In the genomic region with DNA sequence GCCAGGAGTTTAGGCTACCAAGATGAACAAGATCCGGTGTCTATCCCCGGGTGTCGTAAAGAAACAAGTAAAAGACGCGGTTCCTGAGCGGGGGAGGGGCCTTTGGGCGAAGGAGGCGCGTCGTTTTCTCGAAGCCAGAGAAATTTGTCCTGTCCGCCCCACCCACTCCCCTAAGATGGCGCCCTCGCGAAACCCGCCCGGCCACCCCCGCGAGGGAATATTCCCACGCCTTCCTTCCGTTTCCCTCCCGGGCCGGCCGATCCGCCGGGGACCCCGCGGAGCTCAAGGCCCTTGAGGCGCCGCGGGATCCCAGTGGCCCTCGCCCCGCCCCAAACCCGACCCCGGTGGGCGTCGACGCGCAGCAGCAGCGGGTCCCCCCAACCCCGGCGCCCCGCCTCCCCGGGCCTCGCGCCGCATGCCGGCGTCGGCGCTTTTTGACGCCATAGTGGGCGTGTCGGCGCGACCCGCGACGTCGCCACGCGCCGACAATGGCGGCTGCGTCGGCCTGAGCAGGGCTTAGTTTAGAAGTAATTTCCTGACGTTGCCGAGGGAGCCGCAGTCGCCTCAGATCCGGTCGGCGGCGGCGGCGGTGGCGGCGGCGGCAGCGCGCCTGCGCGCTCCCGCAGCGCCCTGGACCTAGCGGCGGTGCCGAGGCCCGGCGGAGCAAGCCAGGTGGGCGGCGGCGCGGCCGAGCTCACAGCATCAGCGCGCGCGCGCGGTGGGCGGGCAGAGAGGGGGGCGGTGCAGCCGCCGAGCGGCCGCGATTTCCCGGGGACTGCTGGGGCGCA, we compare ENCODE assay signal across 1 cellular context.
TF ChIP-seq lines count a peak whose summit lies in the region.

No MANE protein-coding gene starts in this region.

TF ChIP-seq in K562, 482 proteins besides CTCF, POLR2A, EP300 and RAD21 (continued from another document and continues in another):
- TF ChIP-seq AFF1 (IDR thresholded peaks at IDR 0.05; ENCODE audit: low read depth in 1 of 2, partially characterized antibody in 2 of 2) (no peak), NFRKB (IDR thresholded peaks at IDR 0.05; ENCODE audit: low read depth) (0 out of 2 replicates have a peak, but pooled peaks have one; percentile 27), TAF7 (tag; IDR thresholded peaks at IDR 0.05) (peak; percentile 50), BHLHE40 (IDR thresholded peaks at IDR 0.05; ENCODE audit: low read length) (no peak), ETS1 (conservative IDR thresholded peaks at IDR 0.05; ENCODE audit: control insufficient read depth, low read depth, low read length) (no peak), NKRF (IDR thresholded peaks at IDR 0.05; ENCODE audit: borderline replicate concordance) (no peak), MYBL2 (IDR thresholded peaks at IDR 0.05; ENCODE audit: low read depth) (no peak), MYBL2 (CRISPR knock-in tag; IDR thresholded peaks at IDR 0.05; ENCODE audit: borderline replicate concordance) (no peak), NCOA6 (IDR thresholded peaks at IDR 0.05) (0 out of 2 replicates have a peak, but pooled peaks have one; percentile 31), RB1 (IDR thresholded peaks at IDR 0.05; ENCODE audit: low read depth) (peak; percentile 9; the same call in 1 of the 2 replicates), KAT2B (IDR thresholded peaks at IDR 0.05; ENCODE audit: low read depth, low read length) (no peak), GATAD2B (IDR thresholded peaks at IDR 0.05; ENCODE audit: borderline replicate concordance) (peak; percentile 87; the same call in 1 of the 2 replicates), CBX1 (IDR thresholded peaks at IDR 0.05; ENCODE audit: low read depth) (0 out of 2 replicates have a peak, but pooled peaks have one; percentile 20), PML (IDR thresholded peaks at IDR 0.05; ENCODE audit: low read length) (peak; percentile 57; the same call in 1 of the 2 replicates), MTA1 (IDR thresholded peaks at IDR 0.05; ENCODE audit: borderline replicate concordance) (peak; percentile 76; the same call in 1 of the 2 replicates), HES1 (IDR thresholded peaks at IDR 0.05; ENCODE audit: low read depth) (no peak), IRF9 (tag; IDR thresholded peaks at IDR 0.05) (no peak), ZC3H11A (IDR thresholded peaks at IDR 0.05; ENCODE audit: low read depth, low read length) (no peak), SPI1 (IDR thresholded peaks at IDR 0.05; ENCODE audit: borderline replicate concordance, low read depth, low read length) (no peak), ARID1B (IDR thresholded peaks at IDR 0.05) (no peak), RBM15 (IDR thresholded peaks at IDR 0.05; ENCODE audit: insufficient read depth, low read length) (no peak), ZNF174 (CRISPR knock-in tag; IDR thresholded peaks at IDR 0.05) (no peak), MYC (IDR thresholded peaks at IDR 0.05; ENCODE audit: low read depth, low read length) (peak; percentile 95), MYC (CRISPR knock-in tag; IDR thresholded peaks at IDR 0.05; ENCODE audit: borderline replicate concordance, low read depth) (no peak), PHTF2 (CRISPR knock-in tag; IDR thresholded peaks at IDR 0.05) (no peak), POLR2AphosphoS5 (IDR thresholded peaks at IDR 0.05; ENCODE audit: control insufficient read depth, insufficient read depth, low read depth, low read length) (peak; percentile 64; the same call in 1 of the 2 replicates), ZFX (CRISPR knock-in tag; IDR thresholded peaks at IDR 0.05) (peak; percentile 74), CREM (IDR thresholded peaks at IDR 0.05; ENCODE audit: low read depth) (peak; percentile 95), KDM5B (IDR thresholded peaks at IDR 0.05; ENCODE audit: insufficient replicate concordance, low read depth, low read length) (peak; percentile 34), POLR2AphosphoS2 (IDR thresholded peaks at IDR 0.05; ENCODE audit: low read length) (no peak), MAZ (CRISPR knock-in tag; conservative IDR thresholded peaks at IDR 0.05 in 1 of 2, IDR thresholded peaks at IDR 0.05 in 1 of 2) (peak; percentile 34 to 45; a peak in 1 of 4 replicates), SMAD1 (IDR thresholded peaks at IDR 0.05; ENCODE audit: low read depth, low read length, partially characterized antibody) (peak; percentile 21), DACH1 (IDR thresholded peaks at IDR 0.05; ENCODE audit: partially characterized antibody) (no peak), MCM3 (IDR thresholded peaks at IDR 0.05) (no peak), NRF1 (conservative IDR thresholded peaks at IDR 0.05 in 1 of 2, IDR thresholded peaks at IDR 0.05 in 1 of 2) (peak in 1 of 2 experiments; percentile 60; a peak in 3 of 4 replicates), ZKSCAN1 (IDR thresholded peaks at IDR 0.05; ENCODE audit: low read depth, low read length) (no peak), CGGBP1 (CRISPR knock-in tag; IDR thresholded peaks at IDR 0.05) (no peak), ZNF699 (CRISPR knock-in tag; IDR thresholded peaks at IDR 0.05; ENCODE audit: insufficient replicate concordance) (no peak), SIN3B (IDR thresholded peaks at IDR 0.05; ENCODE audit: low read depth) (peak; percentile 96), ZNF507 (tag; conservative IDR thresholded peaks at IDR 0.05) (no peak), NR2C2 (CRISPR knock-in tag; IDR thresholded peaks at IDR 0.05) (no peak), NR2C2 (tag; IDR thresholded peaks at IDR 0.05) (peak; percentile 76; the same call in 1 of the 2 replicates), MAX (CRISPR knock-in tag; IDR thresholded peaks at IDR 0.05) (peak; percentile 46; the same call in 1 of the 2 replicates), YY1 (IDR thresholded peaks at IDR 0.05; ENCODE audit: borderline replicate concordance in 1 of 3, control insufficient read depth in 1 of 3, extremely low read depth in 1 of 3, insufficient read depth in 3 of 3, insufficient read length in 1 of 3, insufficient replicate concordance in 2 of 3, low read depth in 1 of 3, low read length in 2 of 3) (peak; percentile 39 to 87 (median 85)), POU5F1 (IDR thresholded peaks at IDR 0.05; ENCODE audit: borderline replicate concordance, low read depth, low read length, partially characterized antibody) (no peak)
- TF ChIP-seq, protein P1, sequence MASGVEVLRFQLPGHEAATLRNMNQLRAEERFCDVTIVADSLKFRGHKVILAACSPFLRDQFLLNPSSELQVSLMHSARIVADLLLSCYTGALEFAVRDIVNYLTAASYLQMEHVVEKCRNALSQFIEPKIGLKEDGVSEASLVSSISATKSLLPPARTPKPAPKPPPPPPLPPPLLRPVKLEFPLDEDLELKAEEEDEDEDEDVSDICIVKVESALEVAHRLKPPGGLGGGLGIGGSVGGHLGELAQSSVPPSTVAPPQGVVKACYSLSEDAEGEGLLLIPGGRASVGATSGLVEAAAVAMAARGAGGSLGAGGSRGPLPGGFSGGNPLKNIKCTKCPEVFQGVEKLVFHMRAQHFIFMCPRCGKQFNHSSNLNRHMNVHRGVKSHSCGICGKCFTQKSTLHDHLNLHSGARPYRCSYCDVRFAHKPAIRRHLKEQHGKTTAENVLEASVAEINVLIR (CRISPR knock-in tag; IDR thresholded peaks at IDR 0.05) = peak; percentile 80
- TF ChIP-seq, protein P2, sequence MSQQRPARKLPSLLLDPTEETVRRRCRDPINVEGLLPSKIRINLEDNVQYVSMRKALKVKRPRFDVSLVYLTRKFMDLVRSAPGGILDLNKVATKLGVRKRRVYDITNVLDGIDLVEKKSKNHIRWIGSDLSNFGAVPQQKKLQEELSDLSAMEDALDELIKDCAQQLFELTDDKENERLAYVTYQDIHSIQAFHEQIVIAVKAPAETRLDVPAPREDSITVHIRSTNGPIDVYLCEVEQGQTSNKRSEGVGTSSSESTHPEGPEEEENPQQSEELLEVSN (IDR thresholded peaks at IDR 0.05; ENCODE audit: borderline replicate concordance in 1 of 2, extremely low read depth in 1 of 2, insufficient read depth in 1 of 2, insufficient read length in 1 of 2, low read depth in 1 of 2, low read length in 1 of 2, poor library complexity in 1 of 2, severe bottlenecking in 1 of 2) = peak in 1 of 2 experiments; percentile 68
- TF ChIP-seq, protein P3, sequence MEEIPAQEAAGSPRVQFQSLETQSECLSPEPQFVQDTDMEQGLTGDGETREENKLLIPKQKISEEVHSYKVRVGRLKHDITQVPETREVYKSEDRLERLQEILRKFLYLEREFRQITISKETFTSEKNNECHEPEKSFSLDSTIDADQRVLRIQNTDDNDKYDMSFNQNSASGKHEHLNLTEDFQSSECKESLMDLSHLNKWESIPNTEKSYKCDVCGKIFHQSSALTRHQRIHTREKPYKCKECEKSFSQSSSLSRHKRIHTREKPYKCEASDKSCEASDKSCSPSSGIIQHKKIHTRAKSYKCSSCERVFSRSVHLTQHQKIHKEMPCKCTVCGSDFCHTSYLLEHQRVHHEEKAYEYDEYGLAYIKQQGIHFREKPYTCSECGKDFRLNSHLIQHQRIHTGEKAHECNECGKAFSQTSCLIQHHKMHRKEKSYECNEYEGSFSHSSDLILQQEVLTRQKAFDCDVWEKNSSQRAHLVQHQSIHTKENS (CRISPR knock-in tag; IDR thresholded peaks at IDR 0.05) = no peak
